ENCODE assay signal across 8 cellular contexts in the genomic region with DNA sequence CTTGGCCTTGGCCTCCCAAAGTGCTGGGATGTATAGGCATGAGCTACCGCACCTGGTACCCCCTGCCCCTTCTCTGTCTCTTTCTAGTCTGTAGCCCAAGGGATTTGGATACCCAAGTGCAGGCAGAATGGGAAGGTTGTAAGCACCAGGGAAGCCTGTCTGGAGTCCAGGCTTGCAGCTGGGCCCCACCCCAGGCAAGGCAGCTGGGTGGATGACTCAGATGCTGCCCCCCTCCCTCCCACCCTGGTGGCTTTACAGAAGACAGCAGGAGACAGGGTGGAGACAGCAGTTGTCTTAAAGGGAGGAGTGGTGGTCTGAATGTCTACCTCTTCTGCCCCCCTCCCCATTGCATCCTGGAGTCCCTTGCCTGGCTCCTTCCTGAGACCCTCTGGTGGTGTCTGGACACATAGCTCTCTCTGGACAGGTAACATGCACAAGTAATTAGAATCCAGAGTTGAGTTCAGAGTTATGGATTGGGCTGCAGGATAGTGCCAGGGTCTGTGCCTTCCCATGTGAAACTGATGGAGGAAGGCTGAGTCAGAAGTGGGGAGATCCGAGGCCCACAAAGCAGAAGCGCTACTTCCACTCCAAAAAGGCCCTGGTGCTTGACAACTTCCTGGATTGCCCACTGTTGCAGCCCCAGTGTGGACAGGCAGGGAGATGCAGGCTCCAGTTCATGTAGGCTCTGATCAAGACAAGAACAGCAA. TPM values are rescaled to one million over a fixed set of nuclear protein-coding genes. Genes with fewer than 3 reads are reported as not detected.
DNase-seq lines count a peak whose midpoint lies in the region; TF ChIP-seq lines count a peak whose summit lies in the region.

No MANE protein-coding gene starts in this region.

- in situ Hi-C loops in astrocyte of the spinal cord (cut with HindIII; ENCODE audit: low sequenced_read_pairs) (no loop called here), G401 (cut with HindIII; ENCODE audit: low sequenced_read_pairs) (no loop called here)

- WGBS in liver = 70% methylated on average over 3 of the region's 3 CpGs

- no peak overlapping the region for H3K27ac ChIP-seq in CD4-positive, alpha-beta memory T cell (ENCODE audit: low read depth, low read length)
- H3K27ac ChIP-seq in liver (ENCODE audit: low read depth in 1 of 2, low read length in 2 of 2) = peak overlapping the region; percentile 32 to 34
- peak overlapping the region; percentile 97 for H3K27ac ChIP-seq in vagina

- TF ChIP-seq RAD21 in liver (IDR thresholded peaks at IDR 0.05) = peak in 1 of 2 donors; percentile 11

- no peaks in the 10 kb centered on the region for H3K36me3 ChIP-seq in CD4-positive, alpha-beta memory T cell (ENCODE audit: insufficient read depth, low read length)
- H3K36me3 ChIP-seq in liver (ENCODE audit: control insufficient read depth in 4 of 4, insufficient read depth in 3 of 4, low read depth in 1 of 4, low read length in 3 of 4) (no peaks in the 10 kb centered on the region), vagina (no peaks in the 10 kb centered on the region)

- H3K9ac ChIP-seq in liver (ENCODE audit: low read depth in 1 of 2, low read length in 2 of 2) = peak overlapping the region in 1 of 2 donors; percentile 45

- H3K9me3 Mint-ChIP-seq in CD4-positive, alpha-beta memory T cell = peaks cover 0 to 4% (median 0%) of the 10 kb centered on the region in 8 donors

- H3K27me3 Mint-ChIP-seq in CD4-positive, alpha-beta memory T cell = no peaks in the 10 kb centered on the region

- no peaks in the 10 kb centered on the region for H3K9me3 ChIP-seq in CD4-positive, alpha-beta memory T cell (ENCODE audit: control insufficient read depth in 1 of 2, low read length in 2 of 2)
- no peaks in the 10 kb centered on the region for H3K9me3 ChIP-seq in liver (ENCODE audit: control insufficient read depth in 4 of 4, low read length in 3 of 4)
- no peaks in the 10 kb centered on the region for H3K9me3 ChIP-seq in vagina

- H3K4me3 ChIP-seq in CD4-positive, alpha-beta memory T cell (ENCODE audit: low read length in 2 of 2) = no peak overlapping the region
- H3K4me3 ChIP-seq in astrocyte of the spinal cord (ENCODE audit: low read depth, low read length) = peak overlapping the region; percentile 17
- no peak overlapping the region for H3K4me3 ChIP-seq in liver (ENCODE audit: low read depth in 1 of 3, low read length in 3 of 3)
- peak overlapping the region; percentile 100 for H3K4me3 ChIP-seq in vagina

- TF ChIP-seq POLR2A in vagina (IDR thresholded peaks at IDR 0.05) = peak in 1 of 2 donors; percentile 10

- peaks cover 0 to 17% of the 10 kb centered on the region in 2 donors for H3K36me3 Mint-ChIP-seq in CD4-positive, alpha-beta memory T cell

- peak in 1 of 5 donors; percentile 68 for DNase-seq in CD4-positive, alpha-beta memory T cell
- DNase-seq in NCI-H69 (lab: John Stamatoyannopoulos, UW) (peak; percentile 84), astrocyte of the spinal cord (ENCODE audit: low read depth, low spot score) (peak; percentile 84), vagina (ENCODE audit: extremely low spot score in 2 of 2) (no peak), KG1 (lab: John Stamatoyannopoulos, UW) (no peak), HuH-7 (ENCODE audit: low spot score) (no peak), G401 (ENCODE audit: low spot score) (no peak)

- H3K27ac Mint-ChIP-seq in CD4-positive, alpha-beta memory T cell = peak overlapping the region; percentile 16 to 95 (median 70)

- peak overlapping the region; percentile 10 to 75 (median 42) for H3K4me3 Mint-ChIP-seq in CD4-positive, alpha-beta memory T cell

- H3K4me1 Mint-ChIP-seq in CD4-positive, alpha-beta memory T cell = peaks cover 32 to 82% (median 56%) of the 10 kb centered on the region in 4 donors

- peaks cover 72% of the 10 kb centered on the region for H3K4me1 ChIP-seq in CD4-positive, alpha-beta memory T cell (ENCODE audit: insufficient read depth, low read length)
- H3K4me1 ChIP-seq in liver (ENCODE audit: control insufficient read depth in 4 of 4, insufficient read depth in 4 of 4, low read length in 3 of 4) = peaks cover 16 to 77% (median 53%) of the 10 kb centered on the region in 4 donors
- H3K4me1 ChIP-seq in vagina = peaks cover 83% of the 10 kb centered on the region

- POLR2A ChIA-PET in CD4-positive, alpha-beta memory T cell (lab: Charles Lee; ENCODE audit: partially characterized antibody) = interaction anchor here (8.3 to 21.9 kb wide), 2 partner anchors 8 to 21 kb away, joined by 110 to 527 read pairs; no protein-coding TSS in a partner anchor

- CTCF ChIA-PET in CD4-positive, alpha-beta memory T cell (lab: Charles Lee; ENCODE audit: partially characterized antibody) = interaction anchor here (1.2 to 13.8 kb wide), 4 partner anchors 11 to 29 kb away, joined by 3 to 157 read pairs (median 10); no protein-coding TSS in a partner anchor

- intact Hi-C loops in CD4-positive, alpha-beta memory T cell (cut with micrococcal nuclease) = no loop called here
- intact Hi-C loops in vagina (cut with DNase I) = no loop called here

- H3K27me3 ChIP-seq in CD4-positive, alpha-beta memory T cell (ENCODE audit: insufficient read depth, low read length) = no peaks in the 10 kb centered on the region
- no peaks in the 10 kb centered on the region for H3K27me3 ChIP-seq in liver (ENCODE audit: control insufficient read depth in 4 of 4, insufficient read depth in 4 of 4, low read length in 3 of 4)
- no peaks in the 10 kb centered on the region for H3K27me3 ChIP-seq in vagina

- TF ChIP-seq CTCF in astrocyte of the spinal cord (IDR thresholded peaks at IDR 0.05; ENCODE audit: low read depth, low read length) = no peak
- peak; percentile 1 for TF ChIP-seq CTCF in liver (IDR thresholded peaks at IDR 0.05; ENCODE audit: low read depth, low read length, missing input control)
- no peak for TF ChIP-seq CTCF in vagina (IDR thresholded peaks at IDR 0.05)

TF ChIP-seq in liver, 16 proteins besides CTCF, POLR2A, EP300 and RAD21:
- TF ChIP-seq, protein P1, sequence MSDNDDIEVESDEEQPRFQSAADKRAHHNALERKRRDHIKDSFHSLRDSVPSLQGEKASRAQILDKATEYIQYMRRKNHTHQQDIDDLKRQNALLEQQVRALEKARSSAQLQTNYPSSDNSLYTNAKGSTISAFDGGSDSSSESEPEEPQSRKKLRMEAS (IDR thresholded peaks at IDR 0.05) = no peak
- no peak for TF ChIP-seq HNF4A (conservative IDR thresholded peaks at IDR 0.05)

RNA-seq across cellular contexts. Expression of a gene that starts 5.1 kb away (rescaled TPM):
- 10 to 100 TPM; 29.7 to 33.8 TPM for total RNA-seq in CD4-positive, alpha-beta memory T cell
- 10 to 100 TPM; 19.1 to 47.1 TPM for polyA plus RNA-seq in CD4-positive, alpha-beta memory T cell
- total RNA-seq in liver (100 to 1,000 TPM in 1 of 2 donors, 10 to 100 TPM in 1; 89.4 to 160 TPM), vagina (436 TPM)
- polyA plus RNA-seq in liver = 100 to 1,000 TPM in 1 of 2 donors, 10 to 100 TPM in 1; 60.4 to 105 TPM
- 314 and 341 TPM in 2 replicates for total RNA-seq in G401 (2014; rRNA removed; shearing (Covaris generic))

RNA-seq across cellular contexts. Expression of a gene that starts 33.7 kb away (rescaled TPM):
- 1 to 10 TPM; 1.2 TPM for total RNA-seq in CD4-positive, alpha-beta memory T cell
- 1 to 10 TPM in 1 of 2 donors, under 1 TPM in 1; 0.88 to 1.3 TPM for polyA plus RNA-seq in CD4-positive, alpha-beta memory T cell
- total RNA-seq in liver (1 to 10 TPM; 2.3 to 3.5 TPM), vagina (18.7 TPM)
- 1 to 10 TPM; 1.1 to 1.2 TPM for polyA plus RNA-seq in liver
- 1.8 and 2.0 TPM in 2 replicates for total RNA-seq in G401 (2014; rRNA removed; shearing (Covaris generic))

RNA-seq across cellular contexts. Expression of a gene that starts 37.4 kb away (rescaled TPM):
- total RNA-seq in CD4-positive, alpha-beta memory T cell = not detected
- not detected for polyA plus RNA-seq in CD4-positive, alpha-beta memory T cell
- total RNA-seq in liver (1 to 10 TPM; 1.3 TPM), vagina (1.2 TPM)
- under 1 TPM; 0.52 to 0.56 TPM for polyA plus RNA-seq in liver
- 21.0 and 21.2 TPM in 2 replicates for total RNA-seq in G401 (2014; rRNA removed; shearing (Covaris generic))

RNA-seq across cellular contexts. Expression of a gene that starts 58.7 kb away (rescaled TPM):
- 1 to 10 TPM in 1 of 2 experiments, under 1 TPM in 1; 0.53 to 1.5 TPM for total RNA-seq in CD4-positive, alpha-beta memory T cell
- 1 to 10 TPM; 5.9 to 6.6 TPM for polyA plus RNA-seq in CD4-positive, alpha-beta memory T cell
- total RNA-seq in liver (1 to 10 TPM in 1 of 2 donors, under 1 TPM in 1; 0.67 to 1.0 TPM), vagina (52.1 TPM)
- 1 to 10 TPM in 1 of 2 donors, under 1 TPM in 1; 0.82 to 2.0 TPM for polyA plus RNA-seq in liver
- not detected in 2 replicates for total RNA-seq in G401 (2014; rRNA removed; shearing (Covaris generic))

Comparison
In these comparisons a context has a peak if more than half of its experiments do, and no peak if none do; other contexts are left out.
1. DNase-seq: peak in NCI-H69 (single experiment) and astrocyte of the spinal cord (single experiment); none in vagina (0 of 2), KG1 (single experiment), HuH-7 (single experiment) and G401 (single experiment).
2. H3K4me3 ChIP-seq: peak in astrocyte of the spinal cord (single experiment) and vagina (2 of 2); none in CD4-positive, alpha-beta memory T cell (0 of 2) and liver (0 of 3).